In the genomic region with DNA sequence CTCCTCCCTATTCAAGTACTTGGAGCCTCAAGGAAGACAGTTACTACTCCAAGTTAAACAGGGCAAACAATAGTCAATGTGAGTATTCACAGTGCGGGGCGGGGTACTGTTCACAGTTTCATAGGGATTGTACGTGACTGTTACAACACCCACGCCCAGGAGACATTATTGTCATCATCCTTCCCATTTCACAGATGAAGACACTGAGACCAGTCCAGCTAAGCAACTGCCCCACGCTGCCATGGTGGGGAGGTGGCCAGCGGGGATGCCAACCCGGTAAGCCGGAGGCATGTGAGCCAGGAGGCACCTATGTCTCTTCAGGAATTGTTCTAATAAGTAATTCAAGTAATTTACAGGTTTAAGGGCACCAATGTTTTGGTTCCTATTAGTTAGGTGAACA, we compare ENCODE assay signal across 10 cellular contexts.
A peak's percentile ranks its signal among the peaks of the same experiment; 100 is the strongest.
DNase-seq lines count a peak whose midpoint lies in the region; ATAC-seq and TF ChIP-seq lines count a peak whose summit lies in the region.
"Had no signal": no experiment of that assay in that cellular context is flagged by ENCODE, and none has a peak within 500 bp of the region (broad histone marks: within the 10 kb centered on the region; RNA-seq: fewer than 3 reads in every experiment).

No MANE protein-coding gene starts in this region.

- H3K9me3 Mint-ChIP-seq in effector memory CD8-positive, alpha-beta T cell = no peaks in the 10 kb centered on the region

- no peak for DNase-seq in GM06990 (ENCODE audit: extremely low read depth, insufficient read length)
- peak; percentile 35 for DNase-seq in OCI-M1 (lab: John Stamatoyannopoulos, UW)
- DNase-seq in effector memory CD8-positive, alpha-beta T cell = no peak
- no peak for DNase-seq in NCI-H1417 (lab: John Stamatoyannopoulos, UW)
- no peak for DNase-seq in head of caudate nucleus
- DNase-seq: activated CD8-positive, alpha-beta memory T cell treated with anti-CD3 and anti-CD28 coated beads, Interleukin-2, amount 50 U/mL, for 48 hours had no signal

- peaks cover 30% of the 10 kb centered on the region for H3K4me1 ChIP-seq in neuron (ENCODE audit: insufficient read depth, low read length)

- H2AFZ ChIP-seq in neuron (ENCODE audit: low read depth, low read length) = peak overlapping the region; percentile 98

- peaks cover 9% of the 10 kb centered on the region for H3K36me3 Mint-ChIP-seq in effector memory CD8-positive, alpha-beta T cell (ENCODE audit: insufficient read depth)

- H3K27me3 ChIP-seq in GM06990 (replicated peaks; ENCODE audit: control insufficient read depth, insufficient read depth, low read length) (no peaks in the 10 kb centered on the region), neuron (ENCODE audit: insufficient read depth, low read length) (no peaks in the 10 kb centered on the region)
- H3K27me3 ChIP-seq: tibial artery had no signal

- peaks cover 10 to 14% of the 10 kb centered on the region in 2 donors for H3K27me3 Mint-ChIP-seq in effector memory CD8-positive, alpha-beta T cell

- TF ChIP-seq CTCF in GM06990 (IDR thresholded peaks at IDR 0.05; ENCODE audit: insufficient read depth, low read length, poor library complexity, severe bottlenecking) = no peak

- ATAC-seq in effector memory CD8-positive, alpha-beta T cell (replicated peaks) = no peak
- ATAC-seq in GM18520 (IDR thresholded peaks at IDR 0.05; ENCODE audit: unreplicated experiment) (no peak), GM21381 (IDR thresholded peaks at IDR 0.05; ENCODE audit: unreplicated experiment) (no peak)

- H3K4me3 ChIP-seq in GM06990 (replicated peaks; ENCODE audit: low read depth, low read length) = peak overlapping the region; percentile 94
- H3K4me3 ChIP-seq in neuron (ENCODE audit: low read length) = peak overlapping the region; percentile 94

- peak overlapping the region; percentile 90 to 93 for H3K4me3 Mint-ChIP-seq in effector memory CD8-positive, alpha-beta T cell

- H3K27ac Mint-ChIP-seq in effector memory CD8-positive, alpha-beta T cell = peak overlapping the region in 1 of 2 donors; percentile 8

- H3K36me3 ChIP-seq in GM06990 (ENCODE audit: control insufficient read depth, insufficient read depth, low read length) (peaks cover 11% of the 10 kb centered on the region), neuron (ENCODE audit: insufficient read depth, low read length) (peaks cover 44% of the 10 kb centered on the region)
- H3K36me3 ChIP-seq: tibial artery had no signal

- peaks cover 12 to 16% of the 10 kb centered on the region in 2 donors for H3K4me1 Mint-ChIP-seq in effector memory CD8-positive, alpha-beta T cell (ENCODE audit: low read depth in 2 of 2)

- no peaks in the 10 kb centered on the region for H3K9me3 ChIP-seq in neuron (ENCODE audit: low read length)
- H3K9me3 ChIP-seq: tibial artery had no signal

- intact Hi-C loops in head of caudate nucleus (cut with DNase I) = no loop called here
